17 cellular contexts compared by ENCODE assay signal in the genomic region with DNA sequence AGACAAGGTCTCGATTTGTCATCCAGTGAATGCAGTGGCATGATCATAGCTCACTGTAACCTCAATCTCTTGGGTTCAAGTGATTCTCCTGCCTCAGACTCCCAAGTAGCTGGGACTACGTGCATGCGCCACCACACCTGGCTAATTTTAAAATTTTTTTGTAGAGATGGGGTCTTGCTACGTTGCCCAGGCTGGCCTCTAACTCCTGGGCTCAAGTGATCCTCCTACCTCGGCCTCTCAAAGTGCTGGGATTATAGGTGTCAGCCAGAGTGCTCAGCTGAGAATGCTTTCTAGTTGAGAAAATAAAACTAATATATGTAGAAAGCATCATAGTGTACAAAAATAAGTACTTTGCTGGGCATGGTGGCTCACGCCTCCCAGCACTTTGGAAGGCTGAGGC. TPM values are rescaled to one million over a fixed set of nuclear protein-coding genes. Genes with fewer than 3 reads are reported as not detected.
"Had no signal": no experiment of that assay in that cellular context is flagged by ENCODE, and none has a peak within 500 bp of the region (broad histone marks: within the 10 kb centered on the region; RNA-seq: fewer than 3 reads in every experiment).

No MANE protein-coding gene starts in this region.

RNA-seq across cellular contexts. Expression of gene NPFF, which starts 41.1 kb away (rescaled TPM):
- total RNA-seq: activated naive CD4-positive, alpha-beta T cell treated with anti-CD3 and anti-CD28 coated beads for 36 hours; activated naive CD4-positive, alpha-beta T cell treated with anti-CD3 and anti-CD28 coated beads, Interleukin-2, amount 50 U/mL, for 72 hours; activated naive CD8-positive, alpha-beta T cell treated with anti-CD3 and anti-CD28 coated beads for 36 hours; activated naive CD8-positive, alpha-beta T cell treated with anti-CD3 and anti-CD28 coated beads, Interleukin-2, amount 10 ng/mL, durations not matched to agents 7 days and 5 days; activated T-cell treated with anti-CD3 and anti-CD28 coated beads, Interleukin-2, amount 50 U/mL, for 4 hours; activated T-helper 1 cell treated with anti-CD3 and anti-CD28 coated beads, Interleukin-12 subunit alpha, Interleukin-12 subunit beta, Interleukin-2, Interleukin-4 antibody, amounts not matched to agents 30 ng/mL and 10 ng/mL and 1 ng/mL, durations not matched to agents 14 hours and 24 hours and 36 hours; activated T-helper 17 cell treated with anti-CD3 and anti-CD28 coated beads, Interleukin-2, amount 50 U/mL, for 72 hours; activated T-helper 2 cell treated with anti-CD3 and anti-CD28 coated beads, Interferon-gamma antibody, Interleukin-2, Interleukin-4, amounts not matched to agents 10 μg/mL and 5 μg/mL and 100 μg/mL, durations not matched to agents 14 hours and 24 hours and 36 hours; adrenal gland; aorta; astrocyte; body of pancreas; bronchial epithelial cell; cardiac muscle cell; cardiac septum; cerebellum; chondrocyte had no signal
- polyA plus RNA-seq: cardiac muscle cell had no signal
